In the genomic region with DNA sequence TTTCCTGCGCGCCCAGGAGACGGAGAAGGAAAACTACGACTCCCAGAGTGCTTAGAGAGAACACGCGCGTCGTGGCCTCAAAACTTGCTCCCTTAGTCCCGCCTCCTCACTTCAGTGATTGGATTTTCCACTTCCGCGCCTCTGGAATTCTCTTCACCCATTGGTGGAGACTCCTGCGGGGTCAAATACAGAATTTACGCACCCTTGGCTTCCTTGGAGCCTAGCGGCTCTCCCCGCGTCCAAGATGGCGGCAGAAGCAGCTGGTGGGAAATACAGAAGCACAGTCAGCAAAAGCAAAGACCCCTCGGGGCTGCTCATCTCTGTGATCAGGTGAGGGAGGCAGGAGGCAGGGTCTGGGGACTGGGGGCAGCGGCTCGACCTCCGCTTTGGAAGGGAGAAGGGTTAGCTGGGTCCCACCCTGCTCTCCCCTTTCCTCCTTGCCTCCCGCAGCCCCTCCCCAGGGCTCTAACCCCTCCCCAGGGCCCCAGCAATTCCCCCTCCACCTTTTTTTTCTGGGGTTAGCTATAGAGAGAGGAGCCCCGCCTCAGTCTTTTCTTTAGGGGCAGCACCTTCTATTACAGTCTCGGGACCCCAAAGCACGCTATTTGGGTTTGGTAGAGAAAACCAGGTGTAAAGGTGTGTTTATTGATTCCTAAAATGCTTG, we compare ENCODE assay signal across 8 cellular contexts. TPM values are rescaled to one million over a fixed set of nuclear protein-coding genes. Genes with fewer than 3 reads are reported as not detected.
A peak's percentile ranks its signal among the peaks of the same experiment; 100 is the strongest.
DNase-seq lines count a peak whose midpoint lies in the region; TF ChIP-seq lines count a peak whose summit lies in the region.

A gene (plus strand): TSS at position 221 of the 664 bp plus-strand sequence.

- CTCF ChIA-PET in activated CD8-positive, alpha-beta memory T cell treated with anti-CD3 and anti-CD28 coated beads for 36 hours (lab: Charles Lee), result no interaction called here

- DNase-seq in CMK (ENCODE audit: low read depth) (peak; percentile 82), GM20000 (ENCODE audit: low spot score) (peak; percentile 88), HT-29 (ENCODE audit: low spot score) (peak; percentile 98), NOMO-1 (lab: John Stamatoyannopoulos, UW; ENCODE audit: unreplicated experiment in 2 of 2) (peak; percentile 82 to 83), lung microvascular endothelial cell (ENCODE audit: low read depth in 2 of 2) (peak; percentile 96 to 98)
- DNase-seq in effector memory CD4-positive, alpha-beta T cell, result peak; percentile 81 to 92 (median 89)
- peak; percentile 79 to 87 (median 82) for DNase-seq in stimulated activated CD4-positive, alpha-beta T cell treated with anti-CD3 and anti-CD28 coated beads, TNF-alpha, amount 100 ng/mL, for 48 hours (ENCODE audit: low read depth in 3 of 3)

- no peaks in the 10 kb centered on the region for H3K9me3 ChIP-seq in effector memory CD4-positive, alpha-beta T cell (ENCODE audit: control insufficient read depth, low read length)

- peaks cover 4% of the 10 kb centered on the region for H3K4me1 ChIP-seq in effector memory CD4-positive, alpha-beta T cell (ENCODE audit: control insufficient read depth, insufficient read depth, low read length, poor library complexity, severe bottlenecking)

- H3K4me3 ChIP-seq in effector memory CD4-positive, alpha-beta T cell (ENCODE audit: insufficient read depth, low read depth, low read length, poor library complexity, severe bottlenecking), result peak within 1 kb of the TSS; percentile 91

- H3K36me3 ChIP-seq in effector memory CD4-positive, alpha-beta T cell (ENCODE audit: control insufficient read depth, insufficient read depth, low read length), result no peaks in the 10 kb centered on the region

- POLR2A ChIA-PET in activated CD8-positive, alpha-beta memory T cell treated with anti-CD3 and anti-CD28 coated beads for 36 hours (lab: Charles Lee), result interaction anchor here (0.6 kb wide), 1 partner anchor 542 kb away, joined by 3 read pairs; no protein-coding TSS in a partner anchor

- H3K27me3 ChIP-seq in effector memory CD4-positive, alpha-beta T cell (replicated peaks; ENCODE audit: control insufficient read depth, insufficient read depth, low read length, poor library complexity, severe bottlenecking), result no peaks in the 10 kb centered on the region

- peak within 1 kb of the TSS; percentile 86 for H3K27ac ChIP-seq in effector memory CD4-positive, alpha-beta T cell (ENCODE audit: insufficient read depth, low read length, poor library complexity, severe bottlenecking)

- TF ChIP-seq CTCF in GM20000 (IDR thresholded peaks at IDR 0.05; ENCODE audit: extremely low read depth, missing control alignments), result no peak

RNA-seq across cellular contexts. Expression of the gene that starts here (rescaled TPM):
- 59.8 and 63.2 TPM in 2 replicates for total RNA-seq in HT-29 (2014; rRNA removed; shearing (Covaris generic))
- 10 to 100 TPM; 44.2 to 51.7 TPM for total RNA-seq in activated CD8-positive, alpha-beta memory T cell treated with anti-CD3 and anti-CD28 coated beads for 36 hours
- total RNA-seq in lung microvascular endothelial cell, result 80.0 and 103 TPM in 2 replicates

Comparison
In these comparisons a context has a peak if more than half of its experiments do, and no peak if none do; other contexts are left out.
1. Peak in every context shown above with its lines: DNase-seq, H3K4me3 ChIP-seq and H3K27ac ChIP-seq.